Comparison of ENCODE assay signal across 28 cellular contexts in the genomic region with DNA sequence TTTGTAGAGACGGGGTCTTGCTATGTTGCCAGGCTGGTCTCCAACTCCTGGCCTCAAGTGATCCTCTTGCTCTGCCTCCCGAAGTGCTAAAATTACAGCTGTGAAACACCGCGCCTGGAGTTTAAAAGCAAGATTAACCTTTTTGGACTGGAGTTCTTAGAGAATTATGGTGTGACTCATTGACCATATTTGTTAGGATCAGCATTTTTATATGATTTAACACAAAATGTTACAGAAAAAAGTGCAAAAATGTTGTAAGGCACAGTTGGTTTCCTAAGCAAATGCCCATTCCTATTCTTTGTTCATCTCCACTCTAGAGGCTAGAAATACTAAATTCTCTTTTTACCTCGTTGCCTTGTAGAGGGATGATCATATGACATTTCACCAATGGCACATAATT. TPM values are rescaled to one million over a fixed set of nuclear protein-coding genes. Genes with fewer than 3 reads are reported as not detected.
A peak's percentile ranks its signal among the peaks of the same experiment; 100 is the strongest.
DNase-seq lines count a peak whose midpoint lies in the region; ATAC-seq and TF ChIP-seq lines count a peak whose summit lies in the region.
"Had no signal": no experiment of that assay in that cellular context is flagged by ENCODE, and none has a peak within 500 bp of the region (broad histone marks: within the 10 kb centered on the region; RNA-seq: fewer than 3 reads in every experiment).

No MANE protein-coding gene starts in this region.

- peaks cover 19% of the 10 kb centered on the region for H3K4me1 Mint-ChIP-seq in activated naive CD4-positive, alpha-beta T cell treated with anti-CD3 and anti-CD28 coated beads, Interleukin-2, amount 10 ng/mL, durations not matched to agents 7 days and 5 days
- H3K4me1 Mint-ChIP-seq: endodermal cell, WTC11 had no signal

- 92% methylated on average over 5 of the region's 5 CpGs for WGBS in thymus

- ATAC-seq in GM21390 (IDR thresholded peaks at IDR 0.05; ENCODE audit: unreplicated experiment) = no peak
- ATAC-seq in HG03432 (IDR thresholded peaks at IDR 0.05; ENCODE audit: unreplicated experiment) = no peak
- ATAC-seq: heart right ventricle, upper lobe of right lung, WTC11 had no signal

- peak overlapping the region; percentile 75 for H3K4me2 ChIP-seq in OCI-LY7 (ENCODE audit: low read length)

- peak overlapping the region; percentile 26 for H3K27ac Mint-ChIP-seq in activated naive CD4-positive, alpha-beta T cell treated with anti-CD3 and anti-CD28 coated beads, Interleukin-2, amount 10 ng/mL, durations not matched to agents 7 days and 5 days
- H3K27ac Mint-ChIP-seq: dendritic cell treated with granulocyte-macrophage colony-stimulating factor and Interleukin-4, amounts not matched to agents 40 ng/mL and 50 ng/mL, for 4 days; endodermal cell; progenitor cell of endocrine pancreas; WTC11 had no signal

- no peaks in the 10 kb centered on the region for H4K20me1 ChIP-seq in OCI-LY7 (ENCODE audit: insufficient read depth, low read length)

- no peaks in the 10 kb centered on the region for H3K27me3 Mint-ChIP-seq in activated naive CD4-positive, alpha-beta T cell treated with anti-CD3 and anti-CD28 coated beads, Interleukin-2, amount 10 ng/mL, durations not matched to agents 7 days and 5 days
- H3K27me3 Mint-ChIP-seq: dendritic cell treated with granulocyte-macrophage colony-stimulating factor and Interleukin-4, amounts not matched to agents 40 ng/mL and 50 ng/mL, for 4 days; progenitor cell of endocrine pancreas had no signal

- H3K36me3 ChIP-seq in OCI-LY7 (ENCODE audit: insufficient read depth, low read length) (peaks cover 17% of the 10 kb centered on the region), thymus (ENCODE audit: control insufficient read depth, insufficient read depth) (no peaks in the 10 kb centered on the region)
- H3K36me3 ChIP-seq: heart right ventricle, SJCRH30, upper lobe of right lung had no signal

- H3K4me1 ChIP-seq in OCI-LY7 (ENCODE audit: insufficient read depth, low read length, poor library complexity, severe bottlenecking) (peaks cover 84% of the 10 kb centered on the region), thymus (ENCODE audit: control insufficient read depth, insufficient read depth, low read length) (peaks cover 38% of the 10 kb centered on the region)
- H3K4me1 ChIP-seq: upper lobe of right lung had no signal

- TF ChIP-seq CTCF in OCI-LY7 (conservative IDR thresholded peaks at IDR 0.05; ENCODE audit: low read length) = no peak
- no peak for TF ChIP-seq CTCF in fibroblast of villous mesenchyme (IDR thresholded peaks at IDR 0.05; ENCODE audit: insufficient read depth, low read depth, low read length)

- intact Hi-C loops in OCI-LY7 (cut with micrococcal nuclease; ENCODE audit: unreplicated experiment) = loop anchor here (2.0 kb wide), 2 partner anchors 13 to 27 kb away; a partner anchor contains a TSS

- H3K79me2 ChIP-seq in OCI-LY7 (ENCODE audit: insufficient read depth, low read depth, low read length) = no peaks in the 10 kb centered on the region

- H3K9me3 ChIP-seq in OCI-LY7 (ENCODE audit: low read length) = no peaks in the 10 kb centered on the region
- no peaks in the 10 kb centered on the region for H3K9me3 ChIP-seq in thymus (ENCODE audit: control insufficient read depth)
- H3K9me3 ChIP-seq: heart right ventricle, SJCRH30, upper lobe of right lung had no signal

- POLR2A ChIA-PET in OCI-LY7 (lab: Charles Lee) = interaction anchor here (0.5 to 5.6 kb wide), 15 partner anchors 9 to 298 kb away, joined by 3 to 48 read pairs (median 5); a partner anchor contains a TSS

- DNase-seq in activated naive CD4-positive, alpha-beta T cell treated with anti-CD3 and anti-CD28 coated beads, Interleukin-2, amount 10 ng/mL, durations not matched to agents 7 days and 5 days = no peak
- no peak for DNase-seq in activated naive CD4-positive, alpha-beta T cell (lab: John Stamatoyannopoulos, UW)
- DNase-seq in OCI-LY7 (ENCODE audit: low spot score) (no peak), fibroblast of villous mesenchyme (ENCODE audit: low read depth) (peak; percentile 32), SIG-M5 treated with dmso at 0.1 percent for 504 hours (lab: John Stamatoyannopoulos, UW; ENCODE audit: unreplicated experiment) (no peak)
- DNase-seq: 8988T; activated gamma-delta T cell treated with Interleukin-2 at 50 U/mL for 16 hours; activated T-cell treated with anti-CD3 and anti-CD28 coated beads, Interleukin-2, amount 50 U/mL, for 48 hours; central memory CD4-positive, alpha-beta T cell; endodermal cell; heart right ventricle; Kasumi-1; kidney; NCI-H1436 treated with DMSO at 0.1 percent for 48 hours; NCI-H2107; NCI-H345; NCI-H69; nucleus accumbens; SJCRH30; stimulated activated CD4-positive, alpha-beta T cell treated with anti-CD3 and anti-CD28 coated beads, Interleukin-4, amount 100 ng/mL, for 4 hours; upper lobe of right lung had no signal

- no peak overlapping the region for H2AFZ ChIP-seq in OCI-LY7 (ENCODE audit: low read length)

- BruUV-seq in OCI-LY7 (replicated peaks; lab: Mats Ljungman, UMichigan) = no TSS peak

- H3K9me3 Mint-ChIP-seq in activated naive CD4-positive, alpha-beta T cell treated with anti-CD3 and anti-CD28 coated beads, Interleukin-2, amount 10 ng/mL, durations not matched to agents 7 days and 5 days = no peaks in the 10 kb centered on the region
- H3K9me3 Mint-ChIP-seq: dendritic cell treated with granulocyte-macrophage colony-stimulating factor and Interleukin-4, amounts not matched to agents 40 ng/mL and 50 ng/mL, for 4 days; endodermal cell; WTC11 had no signal

- no peak overlapping the region for H3K4me3 Mint-ChIP-seq in activated naive CD4-positive, alpha-beta T cell treated with anti-CD3 and anti-CD28 coated beads, Interleukin-2, amount 10 ng/mL, durations not matched to agents 7 days and 5 days
- H3K4me3 Mint-ChIP-seq: dendritic cell treated with granulocyte-macrophage colony-stimulating factor and Interleukin-4, amounts not matched to agents 40 ng/mL and 50 ng/mL, for 4 days; endodermal cell; WTC11 had no signal

- no peaks in the 10 kb centered on the region for H3K9me2 ChIP-seq in OCI-LY7 (ENCODE audit: insufficient read depth, low read length)

- H3K27ac ChIP-seq in OCI-LY7 (ENCODE audit: low read depth, low read length, poor library complexity, severe bottlenecking) (peak overlapping the region; percentile 100), thymus (ENCODE audit: low read depth) (peak overlapping the region; percentile 87)
- H3K27ac ChIP-seq: heart right ventricle, HL-60, SJCRH30, upper lobe of right lung had no signal

- H3K36me3 Mint-ChIP-seq in activated naive CD4-positive, alpha-beta T cell treated with anti-CD3 and anti-CD28 coated beads, Interleukin-2, amount 10 ng/mL, durations not matched to agents 7 days and 5 days = peaks cover 5% of the 10 kb centered on the region
- H3K36me3 Mint-ChIP-seq: WTC11 had no signal

- CTCF ChIA-PET in activated naive CD4-positive, alpha-beta T cell treated with anti-CD3 and anti-CD28 coated beads, Interleukin-2, amount 10 ng/mL, durations not matched to agents 7 days and 5 days (lab: Charles Lee) = no interaction called here
- CTCF ChIA-PET in OCI-LY7 (lab: Charles Lee; ENCODE audit: unreplicated experiment) = interaction anchor here (0.6 kb wide), 1 partner anchor 20 kb away, joined by 3 read pairs; no protein-coding TSS in a partner anchor

- H3K27me3 ChIP-seq in thymus (ENCODE audit: control insufficient read depth, insufficient read depth) = no peaks in the 10 kb centered on the region
- H3K27me3 ChIP-seq: heart right ventricle, SJCRH30, upper lobe of right lung had no signal

- H3K4me3 ChIP-seq in OCI-LY7 (ENCODE audit: low read depth, low read length, poor library complexity, severe bottlenecking) (peak overlapping the region; percentile 45), fibroblast of villous mesenchyme (ENCODE audit: low read depth, low read length) (no peak overlapping the region), thymus (ENCODE audit: low read length) (no peak overlapping the region)
- H3K4me3 ChIP-seq: heart right ventricle, SJCRH30, upper lobe of right lung had no signal

RNA-seq across cellular contexts. Expression of a gene that starts 27.6 kb away (rescaled TPM):
- total RNA-seq in OCI-LY7 (2014; rRNA removed; shearing (Covaris generic)) = 24.6 and 26.6 TPM in 2 replicates
- total RNA-seq in OCI-LY7 (2022) (39.1 and 66.6 TPM in 2 replicates), fibroblast of villous mesenchyme (2.6 and 6.5 TPM in 2 replicates)
- 8.8 TPM for polyA plus RNA-seq in thymus

RNA-seq across cellular contexts. Expression of a gene that starts 34.4 kb away (rescaled TPM):
- 143 and 229 TPM in 2 replicates for total RNA-seq in OCI-LY7 (2014; rRNA removed; shearing (Covaris generic))
- 318 and 366 TPM in 2 replicates for total RNA-seq in OCI-LY7 (2022)
- total RNA-seq in fibroblast of villous mesenchyme = 151 and 245 TPM in 2 replicates
- polyA plus RNA-seq in thymus = 121 TPM
